ENCODE assay signal across 12 cellular contexts in the genomic region with DNA sequence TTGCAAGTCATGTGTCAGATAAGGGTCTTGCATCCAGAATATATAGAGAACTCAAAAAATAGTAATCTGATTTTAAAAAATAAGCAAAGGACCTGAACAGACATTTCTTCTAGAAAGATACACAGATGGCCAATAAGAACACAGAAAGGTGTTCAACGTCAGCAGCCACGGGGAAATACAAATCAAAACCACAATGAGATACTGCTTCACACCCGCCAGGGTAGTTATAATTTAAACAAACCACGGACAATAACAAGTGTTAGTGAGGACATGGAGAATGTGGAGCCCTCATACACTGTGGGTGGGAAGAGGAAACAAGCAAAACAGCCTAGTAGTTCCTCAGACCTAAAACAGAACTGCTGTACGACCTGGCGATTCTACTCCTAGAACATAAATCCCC. TPM values are rescaled to one million over a fixed set of nuclear protein-coding genes. Genes with fewer than 3 reads are reported as not detected.
A peak's percentile ranks its signal among the peaks of the same experiment; 100 is the strongest.
DNase-seq lines count a peak whose midpoint lies in the region; ATAC-seq and TF ChIP-seq lines count a peak whose summit lies in the region.
"Had no signal": no experiment of that assay in that cellular context is flagged by ENCODE, and none has a peak within 500 bp of the region (broad histone marks: within the 10 kb centered on the region; RNA-seq: fewer than 3 reads in every experiment).

No MANE protein-coding gene starts in this region.

- peaks cover 0 to 6% of the 10 kb centered on the region in 2 donors for H3K27me3 ChIP-seq in body of pancreas

- peaks cover 3% of the 10 kb centered on the region for H3K4me1 Mint-ChIP-seq in T-helper 17 cell

- no peaks in the 10 kb centered on the region for H3K36me3 ChIP-seq in body of pancreas (replicated peaks in 1 of 2; ENCODE audit: insufficient read depth in 1 of 2, low read depth in 2 of 2)

- H3K36me3 Mint-ChIP-seq in T-helper 17 cell (ENCODE audit: low read depth), result peaks cover 2% of the 10 kb centered on the region

- ATAC-seq in T-helper 17 cell (peak; percentile 95), HG03457 (IDR thresholded peaks at IDR 0.05; ENCODE audit: unreplicated experiment) (no peak), body of pancreas (no peak), HG03520 (IDR thresholded peaks at IDR 0.05; ENCODE audit: unreplicated experiment) (no peak)
- ATAC-seq in stimulated activated naive CD8-positive, alpha-beta T cell treated with anti-CD3 and anti-CD28 coated beads, Interleukin-15, Interleukin-2, amounts not matched to agents 100 U/mL and 50 U/mL, for 24 hours, result peak; percentile 77

- no peaks in the 10 kb centered on the region for H3K27me3 Mint-ChIP-seq in T-helper 17 cell

- peaks cover 9% of the 10 kb centered on the region for H3K4me1 ChIP-seq in body of pancreas

- intact Hi-C loops in body of pancreas (cut with DNase I), result no loop called here

- H3K27ac Mint-ChIP-seq in T-helper 17 cell, result peak overlapping the region; percentile 86

- TF ChIP-seq CTCF in body of pancreas (IDR thresholded peaks at IDR 0.05), result no peak

- no peak overlapping the region for H3K4me3 ChIP-seq in body of pancreas

- H3K4me3 Mint-ChIP-seq in T-helper 17 cell, result no peak overlapping the region

- peak; percentile 47 for DNase-seq in activated gamma-delta T cell treated with Interleukin-2 at 50 U/mL for 16 hours
- no peak for DNase-seq in activated gamma-delta T cell (lab: John Stamatoyannopoulos, UW)
- no peak for DNase-seq in T-helper 17 cell
- DNase-seq in glomerular visceral epithelial cell (ENCODE audit: extremely low spot score), result peak; percentile 60
- DNase-seq in stimulated activated naive CD8-positive, alpha-beta T cell treated with anti-CD3 and anti-CD28 coated beads, Interleukin-15, Interleukin-2, amounts not matched to agents 100 U/mL and 50 U/mL, for 24 hours, result no peak
- no peak for DNase-seq in body of pancreas
- DNase-seq: hippocampal formation, NCI-H510A treated with DMSO at 0.1 percent for 48 hours, SIG-M5 had no signal

- H3K27ac ChIP-seq in body of pancreas, result no peak overlapping the region

- TF ChIP-seq POLR2A in body of pancreas (IDR thresholded peaks at IDR 0.05), result no peak

- H3K9me3 ChIP-seq in T-helper 17 cell (ENCODE audit: control insufficient read depth, low read length, poor library complexity, severe bottlenecking), result no peaks in the 10 kb centered on the region
- H3K9me3 ChIP-seq in body of pancreas, result no peaks in the 10 kb centered on the region

- 58 to 62% methylated on average over 6 of the region's 6 CpGs for WGBS in body of pancreas, 2 donors

RNA-seq across cellular contexts. Expression of gene NAPA, which starts 26.6 kb away (rescaled TPM):
- 100 to 1,000 TPM; 124 to 133 TPM for total RNA-seq in T-helper 17 cell
- 10 to 100 TPM; 71.5 to 94.9 TPM for total RNA-seq in body of pancreas

RNA-seq across cellular contexts. Expression of gene ZNF541, which starts 31.4 kb away (rescaled TPM):
- total RNA-seq in T-helper 17 cell, result under 1 TPM; 0.65 to 0.99 TPM
- total RNA-seq in body of pancreas, result under 1 TPM in 1 of 2 donors, not detected in 1; under 0.01 TPM
- total RNA-seq: LHCN-M2 had no signal

RNA-seq across cellular contexts. Expression of gene KPTN, which starts 57.5 kb away (rescaled TPM):
- total RNA-seq in T-helper 17 cell (1 to 10 TPM; 3.5 to 6.3 TPM), body of pancreas (1 to 10 TPM; 3.1 to 4.6 TPM)

Comparison
In these comparisons a context has a peak if more than half of its experiments do, and no peak if none do; other contexts are left out.
1. DNase-seq: peak in activated gamma-delta T cell treated with Interleukin-2 at 50 U/mL for 16 hours (single experiment) and glomerular visceral epithelial cell (single experiment); none in activated gamma-delta T cell (single experiment), T-helper 17 cell (0 of 3), stimulated activated naive CD8-positive, alpha-beta T cell treated with anti-CD3 and anti-CD28 coated beads, Interleukin-15, Interleukin-2, amounts not matched to agents 100 U/mL and 50 U/mL, for 24 hours (single experiment) and body of pancreas (0 of 4).
2. ATAC-seq: peak in T-helper 17 cell (single experiment) and stimulated activated naive CD8-positive, alpha-beta T cell treated with anti-CD3 and anti-CD28 coated beads, Interleukin-15, Interleukin-2, amounts not matched to agents 100 U/mL and 50 U/mL, for 24 hours (single experiment); none in HG03457 (single experiment), body of pancreas (single experiment) and HG03520 (single experiment).